In genomic region chr16:66741131-66741900, GRCh38 we compare ENCODE assay signal across 8 cellular contexts. TPM values are rescaled to one million over a fixed set of nuclear protein-coding genes. Genes with fewer than 3 reads are reported as not detected.
DNase-seq lines count a peak whose midpoint lies in the region; FAIRE-seq and TF ChIP-seq lines count a peak whose summit lies in the region.

No MANE protein-coding gene starts in this region.

- peak; percentile 66 for FAIRE-seq in kidney (lab: Jason Lieb, UNC)

- BruUV-seq in mammary epithelial cell (replicated peaks; lab: Mats Ljungman, UMichigan): no TSS peak

- no peak overlapping the region for H3K4me3 Mint-ChIP-seq in activated naive CD8-positive, alpha-beta T cell treated with anti-CD3 and anti-CD28 coated beads for 36 hours

- peaks cover 51% of the 10 kb centered on the region for H3K79me2 ChIP-seq in ACC112 (ENCODE audit: control insufficient read depth, insufficient read depth, low read length, unreplicated experiment)
- H3K79me2 ChIP-seq in mammary epithelial cell (ENCODE audit: insufficient read depth, low read length): peaks cover 83% of the 10 kb centered on the region

- peaks cover 9% of the 10 kb centered on the region for H3K36me3 Mint-ChIP-seq in activated naive CD8-positive, alpha-beta T cell treated with anti-CD3 and anti-CD28 coated beads for 36 hours

- DNase-seq in HUDEP-2 (lab: John Stamatoyannopoulos, UW; ENCODE audit: unreplicated experiment in 76 of 76) (peak in 60 of 76 experiments; percentile 7 to 79 (median 42)), mammary epithelial cell (peak; percentile 75), kidney (peak; percentile 93)
- no peak for DNase-seq in activated CD4-positive, alpha-beta T cell treated with anti-CD3 and anti-CD28 coated beads, Interleukin-2, amount 50 U/mL, for 1 hour
- no peak for DNase-seq in stimulated activated naive CD4-positive, alpha-beta T cell (lab: John Stamatoyannopoulos, UW)
- DNase-seq in activated naive CD8-positive, alpha-beta T cell treated with anti-CD3 and anti-CD28 coated beads for 36 hours: no peak

- dilution Hi-C loops in mammary epithelial cell (cut with HindIII; ENCODE audit: low sequenced_read_pairs): loop anchor here (10.0 kb wide), 1 partner anchor 63 kb away; the partner anchor contains the start of gene TERB1

- H2AFZ ChIP-seq in ACC112 (ENCODE audit: low read length, unreplicated experiment) (no peak overlapping the region), mammary epithelial cell (ENCODE audit: low read depth, low read length) (no peak overlapping the region)

- TF ChIP-seq CTCF in mammary epithelial cell (conservative IDR thresholded peaks at IDR 0.05 in 1 of 2, IDR thresholded peaks at IDR 0.05 in 1 of 2; ENCODE audit: extremely low read depth in 1 of 2, insufficient read depth in 1 of 2, low read depth in 1 of 2, low read length in 2 of 2) (no peak), kidney (IDR thresholded peaks at IDR 0.05; ENCODE audit: borderline replicate concordance, extremely low read depth, insufficient read depth) (no peak)

- no peaks in the 10 kb centered on the region for H3K9me3 Mint-ChIP-seq in activated naive CD8-positive, alpha-beta T cell treated with anti-CD3 and anti-CD28 coated beads for 36 hours

- intact Hi-C loops in mammary epithelial cell (cut with micrococcal nuclease): loop anchor here (1.0 to 5.0 kb wide), 4 partner anchors 9 to 335 kb away; no protein-coding TSS in a partner anchor
- intact Hi-C loops in kidney (cut with DNase I): no loop called here

- H3K9me3 ChIP-seq in mammary epithelial cell (replicated peaks; ENCODE audit: insufficient read depth, low read length) (no peaks in the 10 kb centered on the region), kidney (ENCODE audit: control insufficient read depth in 1 of 2, low read length in 2 of 2) (no peaks in the 10 kb centered on the region), stomach smooth muscle (ENCODE audit: control insufficient read depth in 2 of 2, low read length in 2 of 2) (no peaks in the 10 kb centered on the region)

- H3K4me1 ChIP-seq in ACC112 (ENCODE audit: control insufficient read depth, insufficient read depth, low read length, unreplicated experiment): peaks cover 36% of the 10 kb centered on the region
- H3K4me1 ChIP-seq in mammary epithelial cell (ENCODE audit: insufficient read depth, low read length): peaks cover 26% of the 10 kb centered on the region
- peaks cover 14 to 17% of the 10 kb centered on the region in 2 donors for H3K4me1 ChIP-seq in kidney (ENCODE audit: control insufficient read depth in 1 of 2, insufficient read depth in 1 of 2, low read depth in 1 of 2, low read length in 2 of 2)
- peaks cover 32% of the 10 kb centered on the region for H3K4me1 ChIP-seq in stomach smooth muscle (ENCODE audit: control insufficient read depth, insufficient read depth, low read length)

- H3K9ac ChIP-seq in mammary epithelial cell (ENCODE audit: insufficient read depth, low read length) (no peak overlapping the region), kidney (ENCODE audit: low read length in 2 of 2) (peak overlapping the region in 1 of 2 donors; percentile 43), stomach smooth muscle (ENCODE audit: low read length in 2 of 2) (peak overlapping the region; percentile 58 to 71)

- WGBS in mammary epithelial cell (ENCODE audit: low coverage, missing lambda C conversion rate): 29% methylated on average over 10 of the region's 10 CpGs

- no peaks in the 10 kb centered on the region for H3K27me3 ChIP-seq in ACC112 (ENCODE audit: insufficient read depth, low read length)
- H3K27me3 ChIP-seq in mammary epithelial cell (ENCODE audit: insufficient read depth, low read length): no peaks in the 10 kb centered on the region
- no peaks in the 10 kb centered on the region for H3K27me3 ChIP-seq in stomach smooth muscle (ENCODE audit: control insufficient read depth in 1 of 2, insufficient read depth in 2 of 2, low read length in 2 of 2)

- peaks cover 13% of the 10 kb centered on the region for H3K4me1 Mint-ChIP-seq in activated naive CD8-positive, alpha-beta T cell treated with anti-CD3 and anti-CD28 coated beads for 36 hours

- H3K36me3 ChIP-seq in ACC112 (ENCODE audit: insufficient read depth, low read length) (peaks cover 15% of the 10 kb centered on the region), mammary epithelial cell (ENCODE audit: insufficient read depth, low read length) (peaks cover 16% of the 10 kb centered on the region), kidney (ENCODE audit: control insufficient read depth in 1 of 2, insufficient read depth in 2 of 2, low read length in 2 of 2) (peaks cover 15 to 36% of the 10 kb centered on the region in 2 donors), stomach smooth muscle (ENCODE audit: control insufficient read depth in 2 of 2, insufficient read depth in 2 of 2, low read length in 2 of 2) (peaks cover 21 to 29% of the 10 kb centered on the region in 2 donors)

- H3K4me3 ChIP-seq in ACC112 (ENCODE audit: low read depth, low read length): peak overlapping the region; percentile 19
- no peak overlapping the region for H3K4me3 ChIP-seq in mammary epithelial cell (replicated peaks in 1 of 3; ENCODE audit: insufficient read depth in 1 of 3, low read depth in 2 of 3, low read length in 3 of 3)
- no peak overlapping the region for H3K4me3 ChIP-seq in kidney (ENCODE audit: low read length in 2 of 2)
- peak overlapping the region in 1 of 2 donors; percentile 55 for H3K4me3 ChIP-seq in stomach smooth muscle (ENCODE audit: low read length in 2 of 2)

- in situ Hi-C loops in mammary epithelial cell (cut with MboI; ENCODE audit: low sequenced_read_pairs in 2 of 2): no loop called here

- H3K27ac ChIP-seq in ACC112 (ENCODE audit: low read depth, low read length) (peak overlapping the region; percentile 74), mammary epithelial cell (ENCODE audit: insufficient read depth, low read depth, low read length) (peak overlapping the region; percentile 20), kidney (ENCODE audit: low read depth in 2 of 2, low read length in 2 of 2) (peak overlapping the region; percentile 71 to 77), stomach smooth muscle (ENCODE audit: low read length) (peak overlapping the region; percentile 88)

- H3K27me3 Mint-ChIP-seq in activated naive CD8-positive, alpha-beta T cell treated with anti-CD3 and anti-CD28 coated beads for 36 hours: no peaks in the 10 kb centered on the region

- H4K20me1 ChIP-seq in mammary epithelial cell (ENCODE audit: insufficient read depth, low read length): no peaks in the 10 kb centered on the region

- CTCF ChIA-PET in mammary epithelial cell (lab: Charles Lee; ENCODE audit: low non-redundant PET): interaction anchor here (0.6 to 1.0 kb wide), 3 partner anchors 10 to 334 kb away, joined by 3 to 4 read pairs (median 4); no protein-coding TSS in a partner anchor

- peak overlapping the region; percentile 13 for H3K4me2 ChIP-seq in mammary epithelial cell (ENCODE audit: insufficient read depth, low read depth, low read length)

- H3K27ac Mint-ChIP-seq in activated naive CD8-positive, alpha-beta T cell treated with anti-CD3 and anti-CD28 coated beads for 36 hours: no peak overlapping the region

RNA-seq across cellular contexts. Expression of gene DYNC1LI2, which starts 10.1 kb away (rescaled TPM):
- total RNA-seq in mammary epithelial cell (100 to 1,000 TPM in 1 of 2 donors, 10 to 100 TPM in 1; 90.8 to 127 TPM), kidney (119 TPM)
- polyA plus RNA-seq in mammary epithelial cell (55.4 TPM), kidney (ENCODE audit: insufficient read depth, low read depth, low replicate concordance) (32.0 TPM)
- 70.1 TPM for polyA minus RNA-seq in mammary epithelial cell
- 10 to 100 TPM; 38.8 to 41.1 TPM for total RNA-seq in activated naive CD8-positive, alpha-beta T cell treated with anti-CD3 and anti-CD28 coated beads for 36 hours

RNA-seq across cellular contexts. Expression of gene CMTM4, which starts 44.8 kb away (rescaled TPM):
- total RNA-seq in mammary epithelial cell (10 to 100 TPM; 24.0 to 81.7 TPM), kidney (82.2 TPM)
- polyA plus RNA-seq in mammary epithelial cell (17.0 TPM), kidney (ENCODE audit: insufficient read depth, low read depth, low replicate concordance) (43.2 TPM)
- 61.0 TPM for polyA minus RNA-seq in mammary epithelial cell
- total RNA-seq in activated naive CD8-positive, alpha-beta T cell treated with anti-CD3 and anti-CD28 coated beads for 36 hours: 1 to 10 TPM; 2.4 to 2.8 TPM

Comparison
In these comparisons a context has a peak if more than half of its experiments do, and no peak if none do; other contexts are left out.
1. H3K27ac ChIP-seq: peak in every context shown above with its lines; median percentile 88 in stomach smooth muscle; 74 in ACC112; 74 in kidney; 20 in mammary epithelial cell.
2. DNase-seq: peak in HUDEP-2 (60 of 76), mammary epithelial cell (single experiment) and kidney (single experiment); none in activated CD4-positive, alpha-beta T cell treated with anti-CD3 and anti-CD28 coated beads, Interleukin-2, amount 50 U/mL, for 1 hour (single experiment), stimulated activated naive CD4-positive, alpha-beta T cell (0 of 6) and activated naive CD8-positive, alpha-beta T cell treated with anti-CD3 and anti-CD28 coated beads for 36 hours (single experiment).
3. RNA of gene CMTM4, which starts 44.8 kb away (total RNA-seq): 82.2 TPM in kidney (single experiment) and 24.0 to 81.7 TPM in mammary epithelial cell; 2.4 to 2.8 TPM in activated naive CD8-positive, alpha-beta T cell treated with anti-CD3 and anti-CD28 coated beads for 36 hours; every median in the first group is over 4 times any median in the second.